In genomic region chr4:36835246-36835645, GRCh38 we compare ENCODE assay signal across 20 cellular contexts.
DNase-seq lines count a peak whose midpoint lies in the region; ATAC-seq and TF ChIP-seq lines count a peak whose summit lies in the region.
"Had no signal": no experiment of that assay in that cellular context is flagged by ENCODE, and none has a peak within 500 bp of the region (broad histone marks: within the 10 kb centered on the region; RNA-seq: fewer than 3 reads in every experiment).

No MANE protein-coding gene starts in this region.

- H3K4me1 Mint-ChIP-seq in activated naive CD8-positive, alpha-beta T cell treated with anti-CD3 and anti-CD28 coated beads, Interleukin-2, amount 50 U/mL, for 24 hours = no peaks in the 10 kb centered on the region
- H3K4me1 Mint-ChIP-seq in activated naive CD8-positive, alpha-beta T cell treated with anti-CD3 and anti-CD28 coated beads for 36 hours = no peaks in the 10 kb centered on the region
- H3K4me1 Mint-ChIP-seq in activated T-helper 1 cell treated with anti-CD3 and anti-CD28 coated beads, Interleukin-12 subunit alpha, Interleukin-12 subunit beta, Interleukin-2, Interleukin-4 antibody, amounts not matched to agents 30 ng/mL and 10 ng/mL and 1 ng/mL, durations not matched to agents 14 hours and 24 hours and 36 hours (ENCODE audit: low read depth) = no peaks in the 10 kb centered on the region
- H3K4me1 Mint-ChIP-seq: IgD-negative memory B cell had no signal

- peak; percentile 46 for ATAC-seq in activated naive CD8-positive, alpha-beta T cell treated with anti-CD3 and anti-CD28 coated beads, Interleukin-2, amount 50 U/mL, for 24 hours
- ATAC-seq in GM19463 (IDR thresholded peaks at IDR 0.05; ENCODE audit: unreplicated experiment) (peak; percentile 59), HG03442 (IDR thresholded peaks at IDR 0.05; ENCODE audit: unreplicated experiment) (peak; percentile 87)

- H3K4me3 ChIP-seq in ascending aorta = no peak overlapping the region
- H3K4me3 ChIP-seq: Peyer's patch had no signal

- H3K36me3 Mint-ChIP-seq in activated naive CD8-positive, alpha-beta T cell treated with anti-CD3 and anti-CD28 coated beads, Interleukin-2, amount 50 U/mL, for 24 hours (ENCODE audit: low read depth) = no peaks in the 10 kb centered on the region
- no peaks in the 10 kb centered on the region for H3K36me3 Mint-ChIP-seq in activated naive CD8-positive, alpha-beta T cell treated with anti-CD3 and anti-CD28 coated beads for 36 hours
- no peaks in the 10 kb centered on the region for H3K36me3 Mint-ChIP-seq in activated T-helper 1 cell treated with anti-CD3 and anti-CD28 coated beads, Interleukin-12 subunit alpha, Interleukin-12 subunit beta, Interleukin-2, Interleukin-4 antibody, amounts not matched to agents 30 ng/mL and 10 ng/mL and 1 ng/mL, durations not matched to agents 14 hours and 24 hours and 36 hours (ENCODE audit: low read depth)
- H3K36me3 Mint-ChIP-seq: IgD-negative memory B cell had no signal

- H3K27me3 ChIP-seq in ascending aorta = no peaks in the 10 kb centered on the region
- H3K27me3 ChIP-seq: BE2C, Peyer's patch had no signal

- intact Hi-C loops in activated T-helper 1 cell treated with anti-CD3 and anti-CD28 coated beads, Interleukin-12 subunit alpha, Interleukin-12 subunit beta, Interleukin-2, Interleukin-4 antibody, amounts not matched to agents 30 ng/mL and 10 ng/mL and 1 ng/mL, durations not matched to agents 14 hours and 24 hours and 36 hours (cut with micrococcal nuclease) = no loop called here
- intact Hi-C loops in ascending aorta (cut with DNase I) = no loop called here

- no peaks in the 10 kb centered on the region for H3K9me3 Mint-ChIP-seq in activated naive CD8-positive, alpha-beta T cell treated with anti-CD3 and anti-CD28 coated beads, Interleukin-2, amount 50 U/mL, for 24 hours
- no peaks in the 10 kb centered on the region for H3K9me3 Mint-ChIP-seq in activated naive CD8-positive, alpha-beta T cell treated with anti-CD3 and anti-CD28 coated beads for 36 hours
- H3K9me3 Mint-ChIP-seq in activated T-helper 1 cell treated with anti-CD3 and anti-CD28 coated beads, Interleukin-12 subunit alpha, Interleukin-12 subunit beta, Interleukin-2, Interleukin-4 antibody, amounts not matched to agents 30 ng/mL and 10 ng/mL and 1 ng/mL, durations not matched to agents 14 hours and 24 hours and 36 hours = no peaks in the 10 kb centered on the region
- H3K9me3 Mint-ChIP-seq: CD4-positive, alpha-beta T cell had no signal

- no peaks in the 10 kb centered on the region for H3K9me3 ChIP-seq in ascending aorta
- H3K9me3 ChIP-seq: BE2C, Caco-2, Peyer's patch had no signal

- no peaks in the 10 kb centered on the region for H3K36me3 ChIP-seq in ascending aorta
- H3K36me3 ChIP-seq: BE2C, Peyer's patch had no signal

- H3K4me3 Mint-ChIP-seq in activated naive CD8-positive, alpha-beta T cell treated with anti-CD3 and anti-CD28 coated beads, Interleukin-2, amount 50 U/mL, for 24 hours = no peak overlapping the region
- no peak overlapping the region for H3K4me3 Mint-ChIP-seq in activated naive CD8-positive, alpha-beta T cell treated with anti-CD3 and anti-CD28 coated beads for 36 hours
- no peak overlapping the region for H3K4me3 Mint-ChIP-seq in activated T-helper 1 cell treated with anti-CD3 and anti-CD28 coated beads, Interleukin-12 subunit alpha, Interleukin-12 subunit beta, Interleukin-2, Interleukin-4 antibody, amounts not matched to agents 30 ng/mL and 10 ng/mL and 1 ng/mL, durations not matched to agents 14 hours and 24 hours and 36 hours
- H3K4me3 Mint-ChIP-seq: CD4-positive, alpha-beta T cell; IgD-negative memory B cell had no signal

- DNase-seq in activated naive CD8-positive, alpha-beta T cell treated with anti-CD3 and anti-CD28 coated beads, Interleukin-2, amount 50 U/mL, for 24 hours = no peak
- no peak for DNase-seq in activated naive CD8-positive, alpha-beta T cell treated with anti-CD3 and anti-CD28 coated beads for 36 hours
- DNase-seq in renal cortical epithelial cell (ENCODE audit: low read depth) = peak; percentile 67
- no peak for DNase-seq in NCI-H446 treated with DMSO at 0.1 percent for 48 hours (lab: John Stamatoyannopoulos, UW)
- no peak for DNase-seq in activated T-helper 1 cell treated with anti-CD3 and anti-CD28 coated beads, Interleukin-12 subunit alpha, Interleukin-12 subunit beta, Interleukin-2, Interleukin-4 antibody, amounts not matched to agents 30 ng/mL and 10 ng/mL and 1 ng/mL, durations not matched to agents 14 hours and 24 hours and 36 hours (ENCODE audit: low spot score)
- no peak for DNase-seq in ascending aorta (ENCODE audit: low spot score in 2 of 2)
- DNase-seq: BE2C; Caco-2; CD4-positive, alpha-beta T cell; DMS53; EL; Karpas-422; NCI-H1417 treated with DMSO at 0.1 percent for 48 hours; NCI-H1930; NCI-H345; NCI-H526; Peyer's patch had no signal

- H3K27me3 Mint-ChIP-seq in activated naive CD8-positive, alpha-beta T cell treated with anti-CD3 and anti-CD28 coated beads, Interleukin-2, amount 50 U/mL, for 24 hours = no peaks in the 10 kb centered on the region
- no peaks in the 10 kb centered on the region for H3K27me3 Mint-ChIP-seq in activated naive CD8-positive, alpha-beta T cell treated with anti-CD3 and anti-CD28 coated beads for 36 hours
- H3K27me3 Mint-ChIP-seq in activated T-helper 1 cell treated with anti-CD3 and anti-CD28 coated beads, Interleukin-12 subunit alpha, Interleukin-12 subunit beta, Interleukin-2, Interleukin-4 antibody, amounts not matched to agents 30 ng/mL and 10 ng/mL and 1 ng/mL, durations not matched to agents 14 hours and 24 hours and 36 hours (ENCODE audit: insufficient read depth) = no peaks in the 10 kb centered on the region
- H3K27me3 Mint-ChIP-seq: CD4-positive, alpha-beta T cell; IgD-negative memory B cell had no signal

- no peak overlapping the region for H3K27ac Mint-ChIP-seq in activated naive CD8-positive, alpha-beta T cell treated with anti-CD3 and anti-CD28 coated beads, Interleukin-2, amount 50 U/mL, for 24 hours
- no peak overlapping the region for H3K27ac Mint-ChIP-seq in activated naive CD8-positive, alpha-beta T cell treated with anti-CD3 and anti-CD28 coated beads for 36 hours
- H3K27ac Mint-ChIP-seq in activated T-helper 1 cell treated with anti-CD3 and anti-CD28 coated beads, Interleukin-12 subunit alpha, Interleukin-12 subunit beta, Interleukin-2, Interleukin-4 antibody, amounts not matched to agents 30 ng/mL and 10 ng/mL and 1 ng/mL, durations not matched to agents 14 hours and 24 hours and 36 hours = no peak overlapping the region
- H3K27ac Mint-ChIP-seq: CD4-positive, alpha-beta T cell; IgD-negative memory B cell had no signal

- no peaks in the 10 kb centered on the region for H3K4me1 ChIP-seq in ascending aorta
- H3K4me1 ChIP-seq: BE2C, Caco-2, Peyer's patch had no signal

- no peak overlapping the region for H3K27ac ChIP-seq in ascending aorta
- H3K27ac ChIP-seq: Peyer's patch had no signal

- TF ChIP-seq CTCF in ascending aorta (IDR thresholded peaks at IDR 0.05) = no peak
